In genomic region chr12:109464642-109465351, GRCh38 we compare ENCODE assay signal across 17 cellular contexts. TPM values are rescaled to one million over a fixed set of nuclear protein-coding genes. Genes with fewer than 3 reads are reported as not detected.
DNase-seq lines count a peak whose midpoint lies in the region; ATAC-seq and TF ChIP-seq lines count a peak whose summit lies in the region.
"Had no signal": no experiment of that assay in that cellular context is flagged by ENCODE, and none has a peak within 500 bp of the region (broad histone marks: within the 10 kb centered on the region; RNA-seq: fewer than 3 reads in every experiment).

No MANE protein-coding gene starts in this region.

- TF ChIP-seq CTCF in GM23338 (conservative IDR thresholded peaks at IDR 0.05; ENCODE audit: low read depth in 2 of 2) (no peak), gastroesophageal sphincter (IDR thresholded peaks at IDR 0.05) (no peak)

- no peaks in the 10 kb centered on the region for H3K9me3 Mint-ChIP-seq in GM23338
- H3K9me3 Mint-ChIP-seq in activated T-helper 17 cell treated with anti-CD3 and anti-CD28 coated beads, Interleukin-2, amount 50 U/mL, for 72 hours: no peaks in the 10 kb centered on the region
- H3K9me3 Mint-ChIP-seq: activated naive CD4-positive, alpha-beta T cell treated with anti-CD3 and anti-CD28 coated beads, Interleukin-2, amount 50 U/mL, for 72 hours; effector memory CD8-positive, alpha-beta T cell; naive thymus-derived CD4-positive, alpha-beta T cell; T-cell had no signal

- no peak overlapping the region for H2AFZ ChIP-seq in GM23338

- H3K4me3 Mint-ChIP-seq in GM23338: no peak overlapping the region
- no peak overlapping the region for H3K4me3 Mint-ChIP-seq in activated T-helper 17 cell treated with anti-CD3 and anti-CD28 coated beads, Interleukin-2, amount 50 U/mL, for 72 hours
- H3K4me3 Mint-ChIP-seq: effector memory CD8-positive, alpha-beta T cell had no signal

- TF ChIP-seq POLR2A in gastroesophageal sphincter (IDR thresholded peaks at IDR 0.05): no peak

- no peak overlapping the region for H3K9ac ChIP-seq in skeletal muscle tissue (ENCODE audit: low read depth in 1 of 3, low read length in 3 of 3)

- DNase-seq in GM23338 (ENCODE audit: low spot score) (no peak), NCI-H146 treated with DMSO at 0.1 percent for 48 hours (lab: John Stamatoyannopoulos, UW; ENCODE audit: unreplicated experiment) (no peak), nucleus accumbens (lab: John Stamatoyannopoulos, UW) (no peak)
- no peak for DNase-seq in activated naive CD4-positive, alpha-beta T cell (lab: John Stamatoyannopoulos, UW)
- DNase-seq: activated CD4-positive, alpha-beta T cell treated with anti-CD3 and anti-CD28 coated beads, Interleukin-2, amount 50 U/mL, for 4 hours; COR-L47; effector memory CD8-positive, alpha-beta T cell; naive thymus-derived CD4-positive, alpha-beta T cell; NCI-H1092; NCI-H748 treated with DMSO at 0.1 percent for 48 hours; T-cell had no signal

- no peak for TF ChIP-seq EP300 in gastroesophageal sphincter (IDR thresholded peaks at IDR 0.05)

- no peak for ATAC-seq in GM23338
- ATAC-seq in activated T-helper 17 cell treated with anti-CD3 and anti-CD28 coated beads, Interleukin-2, amount 50 U/mL, for 72 hours (replicated peaks): no peak
- ATAC-seq in gastroesophageal sphincter: no peak
- ATAC-seq in HG03571 (IDR thresholded peaks at IDR 0.05; ENCODE audit: unreplicated experiment): no peak
- ATAC-seq: activated naive CD4-positive, alpha-beta T cell treated with anti-CD3 and anti-CD28 coated beads, Interleukin-2, amount 50 U/mL, for 72 hours; effector memory CD8-positive, alpha-beta T cell; GM12878; naive thymus-derived CD4-positive, alpha-beta T cell; T-cell had no signal

- peaks cover 26% of the 10 kb centered on the region for H3K36me3 Mint-ChIP-seq in GM23338 (ENCODE audit: low read depth)
- H3K36me3 Mint-ChIP-seq in activated T-helper 17 cell treated with anti-CD3 and anti-CD28 coated beads, Interleukin-2, amount 50 U/mL, for 72 hours (ENCODE audit: low read depth): peaks cover 60% of the 10 kb centered on the region

- peaks cover 99% of the 10 kb centered on the region for H3K79me2 ChIP-seq in GM23338 (replicated peaks; ENCODE audit: insufficient read depth)

- peaks cover 17% of the 10 kb centered on the region for H4K20me1 ChIP-seq in GM23338 (replicated peaks; ENCODE audit: insufficient read depth)

- no peaks in the 10 kb centered on the region; the same call in 1 of the 2 replicates for H3K36me3 ChIP-seq in GM23338 (ENCODE audit: insufficient read depth)
- peaks cover 0 to 51% of the 10 kb centered on the region in 2 donors for H3K36me3 ChIP-seq in gastroesophageal sphincter
- peaks cover 17 to 24% (median 19%) of the 10 kb centered on the region in 3 donors for H3K36me3 ChIP-seq in skeletal muscle tissue (ENCODE audit: control insufficient read depth in 3 of 3, insufficient read depth in 3 of 3, low read length in 3 of 3)

- peaks cover 75% of the 10 kb centered on the region for H3K4me1 Mint-ChIP-seq in GM23338
- H3K4me1 Mint-ChIP-seq in activated T-helper 17 cell treated with anti-CD3 and anti-CD28 coated beads, Interleukin-2, amount 50 U/mL, for 72 hours: peaks cover 28% of the 10 kb centered on the region

- H3K9me3 ChIP-seq in gastroesophageal sphincter: no peaks in the 10 kb centered on the region
- no peaks in the 10 kb centered on the region for H3K9me3 ChIP-seq in skeletal muscle tissue (ENCODE audit: control insufficient read depth in 3 of 3, low read length in 3 of 3)

- H3K4me1 ChIP-seq in GM23338 (ENCODE audit: insufficient read depth) (peaks cover 63% of the 10 kb centered on the region), gastroesophageal sphincter (peaks cover 40 to 94% (median 75%) of the 10 kb centered on the region in 3 donors), skeletal muscle tissue (ENCODE audit: control insufficient read depth in 3 of 3, insufficient read depth in 3 of 3, low read length in 3 of 3) (peaks cover 80 to 84% (median 81%) of the 10 kb centered on the region in 3 donors)

- peak overlapping the region; percentile 50; the same call in 1 of the 2 replicates for H3K4me2 ChIP-seq in GM23338

- H3K27me3 Mint-ChIP-seq in GM23338 (ENCODE audit: insufficient read depth, low read depth, poor library complexity): peaks cover 13% of the 10 kb centered on the region
- no peaks in the 10 kb centered on the region for H3K27me3 Mint-ChIP-seq in activated T-helper 17 cell treated with anti-CD3 and anti-CD28 coated beads, Interleukin-2, amount 50 U/mL, for 72 hours
- H3K27me3 Mint-ChIP-seq: effector memory CD8-positive, alpha-beta T cell; naive thymus-derived CD4-positive, alpha-beta T cell; T-cell had no signal

- H3K9me2 ChIP-seq in GM23338 (ENCODE audit: insufficient read depth): no peaks in the 10 kb centered on the region

- H3K27ac ChIP-seq in GM23338 (ENCODE audit: low read depth) (no peak overlapping the region), gastroesophageal sphincter (peak overlapping the region; percentile 90 to 100 (median 96)), skeletal muscle tissue (ENCODE audit: low read depth, low read length) (peak overlapping the region; percentile 93)

- no peak overlapping the region for H3K27ac Mint-ChIP-seq in GM23338
- peak overlapping the region; percentile 84 for H3K27ac Mint-ChIP-seq in activated T-helper 17 cell treated with anti-CD3 and anti-CD28 coated beads, Interleukin-2, amount 50 U/mL, for 72 hours
- H3K27ac Mint-ChIP-seq: T-cell had no signal

- peaks cover 5% of the 10 kb centered on the region; the same call in 1 of the 2 replicates for H3F3A ChIP-seq in GM23338 (replicated peaks; ENCODE audit: low read depth)

- no peaks in the 10 kb centered on the region for H3K27me3 ChIP-seq in GM23338 (ENCODE audit: insufficient read depth)
- H3K27me3 ChIP-seq in gastroesophageal sphincter: no peaks in the 10 kb centered on the region
- H3K27me3 ChIP-seq in skeletal muscle tissue (ENCODE audit: control insufficient read depth in 3 of 3, insufficient read depth in 3 of 3, low read length in 3 of 3): no peaks in the 10 kb centered on the region

- 75 to 89% methylated on average over 4 to 11 of the region's 14 CpGs for WGBS in gastroesophageal sphincter (ENCODE audit: low coverage in 1 of 2), 2 donors

- H3K4me3 ChIP-seq in GM23338: no peak overlapping the region
- no peak overlapping the region for H3K4me3 ChIP-seq in gastroesophageal sphincter
- no peak overlapping the region for H3K4me3 ChIP-seq in skeletal muscle tissue (ENCODE audit: low read length in 3 of 3)
- H3K4me3 ChIP-seq: GM12878 had no signal

TF ChIP-seq in GM23338, 12 proteins besides CTCF, POLR2A, EP300 and RAD21 (continues in another document):
- TF ChIP-seq JUNB (IDR thresholded peaks at IDR 0.05; ENCODE audit: unreplicated experiment): no peak
- no peak for TF ChIP-seq POLR2AphosphoS5 (IDR thresholded peaks at IDR 0.05; ENCODE audit: low read depth)
- TF ChIP-seq ETS1 (IDR thresholded peaks at IDR 0.05): no peak
- TF ChIP-seq EZH2 (IDR thresholded peaks at IDR 0.05; ENCODE audit: low read depth, unreplicated experiment): no peak
- no peak for TF ChIP-seq EZH2phosphoT487 (IDR thresholded peaks at IDR 0.05; ENCODE audit: unreplicated experiment)
- no peak for TF ChIP-seq NANOG (IDR thresholded peaks at IDR 0.05; ENCODE audit: borderline replicate concordance)
- TF ChIP-seq STAT1 (IDR thresholded peaks at IDR 0.05; ENCODE audit: unreplicated experiment): no peak
- TF ChIP-seq REST (IDR thresholded peaks at IDR 0.05; ENCODE audit: unreplicated experiment): no peak
- no peak for TF ChIP-seq ZNF114 (CRISPR knock-in tag; IDR thresholded peaks at IDR 0.05)

RNA-seq across cellular contexts. Expression of gene KCTD10, which starts 12.3 kb away (rescaled TPM):
- 45.2 and 56.2 TPM in 2 replicates for total RNA-seq in GM23338 (2014; rRNA removed; shearing (Covaris generic))
- 15.8 and 16.8 TPM in 2 replicates for polyA plus RNA-seq in GM23338 (2016; fragmentation: Nextera tagmentation; extraction: Ambion mirVana)
- 10 to 100 TPM; 50.8 to 70.6 TPM for total RNA-seq in activated T-helper 17 cell treated with anti-CD3 and anti-CD28 coated beads, Interleukin-2, amount 50 U/mL, for 72 hours
- total RNA-seq in gastroesophageal sphincter (100 to 1,000 TPM in 1 of 4 donors, 10 to 100 TPM in 3; 76.8 to 104 (median 94.5) TPM), skeletal muscle tissue (24.0 TPM)

RNA-seq across cellular contexts. Expression of gene UBE3B, which starts 12.6 kb away (rescaled TPM):
- 20.7 and 20.8 TPM in 2 replicates for total RNA-seq in GM23338 (2014; rRNA removed; shearing (Covaris generic))
- 20.8 and 26.8 TPM in 2 replicates for polyA plus RNA-seq in GM23338 (2016; fragmentation: Nextera tagmentation; extraction: Ambion mirVana)
- total RNA-seq in activated T-helper 17 cell treated with anti-CD3 and anti-CD28 coated beads, Interleukin-2, amount 50 U/mL, for 72 hours: 10 to 100 TPM; 36.4 to 42.3 TPM
- total RNA-seq in gastroesophageal sphincter: 10 to 100 TPM; 45.2 to 63.6 (median 62.8) TPM
- total RNA-seq in skeletal muscle tissue: 21.4 TPM
